20 cellular contexts compared by ENCODE assay signal in the genomic region with DNA sequence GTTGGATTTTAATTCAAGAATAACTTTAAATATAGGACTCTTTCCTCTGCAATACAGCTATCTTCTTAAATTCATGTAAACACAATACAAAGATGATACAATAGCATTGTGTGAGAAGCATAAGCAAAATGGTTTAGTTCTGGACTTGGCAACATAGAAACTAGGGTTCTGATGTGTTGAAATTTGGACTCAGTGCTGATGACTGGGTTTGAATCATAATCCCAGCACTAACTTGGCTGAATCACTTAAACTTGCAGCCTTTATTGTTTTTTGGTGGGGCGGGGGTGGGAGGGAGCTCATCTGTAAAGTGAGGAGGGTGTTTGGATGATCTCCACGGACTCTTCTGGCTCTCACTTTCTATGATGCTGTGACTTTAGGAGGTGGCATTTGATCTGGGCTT.
DNase-seq lines count a peak whose midpoint lies in the region; ATAC-seq, FAIRE-seq and TF ChIP-seq lines count a peak whose summit lies in the region.
"Had no signal": no experiment of that assay in that cellular context is flagged by ENCODE, and none has a peak within 500 bp of the region (broad histone marks: within the 10 kb centered on the region; RNA-seq: fewer than 3 reads in every experiment).

No MANE protein-coding gene starts in this region.

- H3K27me3 ChIP-seq in bronchial epithelial cell (ENCODE audit: control insufficient read depth, insufficient read depth, low read length), result no peaks in the 10 kb centered on the region
- H3K27me3 ChIP-seq: BLaER1 treated with 17β-estradiol and CSF1 and Interleukin-3, amounts not matched to agents 10 nM and 100 nM; colonic mucosa; sigmoid colon had no signal

- peaks cover 2% of the 10 kb centered on the region; the same call in 1 of the 2 replicates for H3K27me3 Mint-ChIP-seq in HFFc6 (ENCODE audit: insufficient read depth)
- no peaks in the 10 kb centered on the region for H3K27me3 Mint-ChIP-seq in activated CD4-positive, alpha-beta T cell treated with anti-CD3 and anti-CD28 coated beads for 36 hours

- no peak for FAIRE-seq in bronchial epithelial cell (lab: Jason Lieb, UNC)
- no peak for FAIRE-seq in GM12891 (lab: Jason Lieb, UNC)
- FAIRE-seq: urothelium cell line had no signal

- no peak overlapping the region for H3K4me3 Mint-ChIP-seq in HFFc6
- no peak overlapping the region for H3K4me3 Mint-ChIP-seq in activated CD4-positive, alpha-beta T cell treated with anti-CD3 and anti-CD28 coated beads for 36 hours

- no peaks in the 10 kb centered on the region for H3K9me3 Mint-ChIP-seq in HFFc6
- H3K9me3 Mint-ChIP-seq in activated CD4-positive, alpha-beta T cell treated with anti-CD3 and anti-CD28 coated beads for 36 hours (ENCODE audit: low read depth), result no peaks in the 10 kb centered on the region

- H3K4me3 ChIP-seq in bronchial epithelial cell (ENCODE audit: low read depth, low read length), result no peak overlapping the region
- H3K4me3 ChIP-seq: BLaER1 treated with 17β-estradiol and CSF1 and Interleukin-3, amounts not matched to agents 10 nM and 100 nM; colonic mucosa; lower lobe of right lung; sigmoid colon had no signal

- DNase-seq in AG20443 (ENCODE audit: low spot score), result peak; percentile 68
- DNase-seq in HFFc6, result peak; percentile 29
- DNase-seq in bronchial epithelial cell (ENCODE audit: low read depth), result peak; percentile 77
- peak; percentile 25 for DNase-seq in kidney tubule cell (ENCODE audit: low spot score)
- no peak for DNase-seq in GM12891 (ENCODE audit: insufficient read length, low spot score)
- no peak for DNase-seq in activated CD4-positive, alpha-beta T cell treated with anti-CD3 and anti-CD28 coated beads for 36 hours
- DNase-seq: activated CD4-positive, alpha-beta T cell treated with anti-CD3 and anti-CD28 coated beads for 48 hours; activated CD8-positive, alpha-beta memory T cell treated with anti-CD3 and anti-CD28 coated beads, Interleukin-2, amount 50 U/mL, for 48 hours; activated naive CD4-positive, alpha-beta T cell treated with Interleukin-2 at 50 U/mL for 16 hours; aorta; colonic mucosa; lower lobe of right lung; NCI-H1436 treated with DMSO at 0.1 percent for 48 hours; NCI-H2171 treated with DMSO at 0.1 percent for 48 hours; sigmoid colon; stimulated activated CD4-positive, alpha-beta T cell treated with anti-CD3 and anti-CD28 coated beads, Interleukin-4, amount 100 ng/mL, for 1 hour had no signal

- H3K4me1 Mint-ChIP-seq in HFFc6 (ENCODE audit: low read depth), result peaks cover 24% of the 10 kb centered on the region
- no peaks in the 10 kb centered on the region for H3K4me1 Mint-ChIP-seq in activated CD4-positive, alpha-beta T cell treated with anti-CD3 and anti-CD28 coated beads for 36 hours

- no peak for TF ChIP-seq CTCF in HFFc6 (IDR thresholded peaks at IDR 0.05)
- TF ChIP-seq CTCF in bronchial epithelial cell (IDR thresholded peaks at IDR 0.05; ENCODE audit: insufficient read depth, low read length, severe bottlenecking), result no peak

- intact Hi-C loops in activated CD4-positive, alpha-beta T cell treated with anti-CD3 and anti-CD28 coated beads for 36 hours (cut with DNase I, micrococcal nuclease), result no loop called here

- H3K36me3 ChIP-seq in bronchial epithelial cell (ENCODE audit: control insufficient read depth, insufficient read depth, low read length), result no peaks in the 10 kb centered on the region
- H3K36me3 ChIP-seq: BLaER1 treated with 17β-estradiol and CSF1 and Interleukin-3, amounts not matched to agents 10 nM and 100 nM; colonic mucosa; lower lobe of right lung; sigmoid colon had no signal

- CTCF ChIA-PET in activated CD4-positive, alpha-beta T cell treated with anti-CD3 and anti-CD28 coated beads for 36 hours (lab: Charles Lee), result no interaction called here

- ATAC-seq in GM21360 (IDR thresholded peaks at IDR 0.05; ENCODE audit: unreplicated experiment), result no peak
- ATAC-seq in GM18517 (IDR thresholded peaks at IDR 0.05; ENCODE audit: unreplicated experiment), result no peak
- no peak for ATAC-seq in activated CD4-positive, alpha-beta T cell treated with anti-CD3 and anti-CD28 coated beads for 36 hours

- POLR2A ChIA-PET in activated CD4-positive, alpha-beta T cell treated with anti-CD3 and anti-CD28 coated beads for 36 hours (lab: Charles Lee), result no interaction called here

- H3K36me3 Mint-ChIP-seq in HFFc6 (ENCODE audit: low read depth), result no peaks in the 10 kb centered on the region
- H3K36me3 Mint-ChIP-seq in activated CD4-positive, alpha-beta T cell treated with anti-CD3 and anti-CD28 coated beads for 36 hours (ENCODE audit: low read depth), result no peaks in the 10 kb centered on the region

- no peak for TF ChIP-seq POLR2A in GM12891 (IDR thresholded peaks at IDR 0.05; ENCODE audit: low read depth, low read length)

- peak overlapping the region; percentile 20; the same call in 1 of the 2 replicates for H3K27ac Mint-ChIP-seq in HFFc6
- no peak overlapping the region for H3K27ac Mint-ChIP-seq in activated CD4-positive, alpha-beta T cell treated with anti-CD3 and anti-CD28 coated beads for 36 hours

TF ChIP-seq in GM12891, 5 proteins besides CTCF, POLR2A, EP300 and RAD21:
- no peak for TF ChIP-seq SPI1 (IDR thresholded peaks at IDR 0.05; ENCODE audit: low read depth, low read length)
TF ChIP-seq in GM12891: peak in this region for 0.

Comparison
In these comparisons a context has a peak if more than half of its experiments do, and no peak if none do; other contexts are left out.
1. DNase-seq: peak in AG20443 (single experiment), HFFc6 (single experiment), bronchial epithelial cell (single experiment) and kidney tubule cell (single experiment); none in GM12891 (single experiment) and activated CD4-positive, alpha-beta T cell treated with anti-CD3 and anti-CD28 coated beads for 36 hours (single experiment).